ENCODE assay signal across 8 cellular contexts in the genomic region with DNA sequence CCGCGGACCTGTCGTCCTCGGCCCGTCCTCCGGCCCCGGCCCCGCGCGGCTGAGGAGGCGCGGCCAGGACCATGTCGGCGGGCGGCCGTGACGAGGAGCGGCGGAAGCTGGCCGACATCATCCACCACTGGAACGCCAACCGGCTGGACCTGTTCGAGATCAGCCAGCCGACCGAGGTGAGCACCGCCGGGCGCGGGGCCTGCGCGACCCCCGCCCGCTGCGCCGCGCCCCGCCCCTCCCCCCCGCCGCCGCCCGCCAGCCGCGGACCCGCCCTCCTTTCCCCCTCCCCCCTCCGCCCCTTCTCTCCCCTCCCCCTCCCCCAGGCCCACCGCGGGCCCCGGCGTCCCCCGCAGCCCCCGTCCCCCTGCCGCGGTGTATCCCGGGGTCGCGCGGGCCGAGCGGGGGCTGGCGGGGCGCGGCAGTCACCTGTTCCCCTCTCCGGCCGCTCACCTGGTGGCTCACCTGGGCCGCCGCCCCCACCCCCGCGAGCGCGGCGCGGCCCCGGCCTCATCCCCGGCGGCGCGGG. TPM values are rescaled to one million over a fixed set of nuclear protein-coding genes. Genes with fewer than 3 reads are reported as not detected.
DNase-seq lines count a peak whose midpoint lies in the region; ATAC-seq, FAIRE-seq and TF ChIP-seq lines count a peak whose summit lies in the region.

No MANE protein-coding gene starts in this region.

- H3K4me3 ChIP-seq in heart right ventricle (peak overlapping the region in 9 of 10 donors; percentile 58 to 84 (median 70)), small intestine (ENCODE audit: low read depth in 1 of 2, low read length in 2 of 2) (peak overlapping the region; percentile 86 to 91)

- ATAC-seq in GM19372 (IDR thresholded peaks at IDR 0.05; ENCODE audit: low read depth, unreplicated experiment) (peak; percentile 45), HG03159 (IDR thresholded peaks at IDR 0.05; ENCODE audit: unreplicated experiment) (peak; percentile 42), heart right ventricle (peak in 1 of 8 donors; percentile 10), GM18870 (IDR thresholded peaks at IDR 0.05; ENCODE audit: unreplicated experiment) (no peak)

- H3K27ac ChIP-seq in VCaP, result peak overlapping the region; percentile 88
- peak overlapping the region in 7 of 10 donors; percentile 55 to 83 (median 74) for H3K27ac ChIP-seq in heart right ventricle
- H3K27ac ChIP-seq in small intestine (ENCODE audit: low read depth in 1 of 2, low read length in 1 of 2), result peak overlapping the region; percentile 83 to 95

- peaks cover 4 to 54% (median 48%) of the 10 kb centered on the region in 9 donors for H3K4me1 ChIP-seq in heart right ventricle
- H3K4me1 ChIP-seq in small intestine (ENCODE audit: control insufficient read depth in 2 of 2, insufficient read depth in 1 of 2, low read depth in 1 of 2, low read length in 1 of 2), result no peaks in the 10 kb centered on the region

- 1% methylated on average over 16 to 67 of the region's 77 CpGs for WGBS in heart right ventricle, 2 donors
- 0 to 1% (median 1%) methylated on average over 17 to 76 of the region's 77 CpGs for WGBS in small intestine, 3 donors

- DNase-seq in ELF-1 (ENCODE audit: low read depth, low spot score) (peak; percentile 31), heart right ventricle (peak; percentile 14 to 44), small intestine (no peak), NCI-H510A treated with DMSO at 0.1 percent for 48 hours (lab: John Stamatoyannopoulos, UW) (no peak)

- H3K27me3 ChIP-seq in heart right ventricle, result peaks cover 0 to 43% (median 0%) of the 10 kb centered on the region in 7 donors
- H3K27me3 ChIP-seq in small intestine (ENCODE audit: control insufficient read depth in 2 of 2, insufficient read depth in 2 of 2, low read length in 2 of 2), result peaks cover 0 to 2% of the 10 kb centered on the region in 2 donors

- intact Hi-C loops in heart right ventricle (cut with DNase I), result loop anchor here in 2 of 10 donors (5.0 to 10.0 kb wide), 2 partner anchors 145 to 342 kb away; no protein-coding TSS in a partner anchor

- no peak for TF ChIP-seq CTCF in VCaP (conservative IDR thresholded peaks at IDR 0.05)
- no peak for TF ChIP-seq CTCF in heart right ventricle (IDR thresholded peaks at IDR 0.05)

- H3K9me3 ChIP-seq in heart right ventricle (no peaks in the 10 kb centered on the region), small intestine (ENCODE audit: control insufficient read depth, low read depth) (no peaks in the 10 kb centered on the region)

- no peak for FAIRE-seq in small intestine (lab: Jason Lieb, UNC)

- H3K36me3 ChIP-seq in heart right ventricle (no peaks in the 10 kb centered on the region), small intestine (ENCODE audit: control insufficient read depth in 2 of 2, insufficient read depth in 2 of 2, low read length in 2 of 2) (no peaks in the 10 kb centered on the region)

RNA-seq across cellular contexts. Expression of gene AFDN, which starts 0.4 kb away (rescaled TPM):
- total RNA-seq in heart right ventricle, result 10 to 100 TPM; 50.5 to 79.9 (median 59.0) TPM
- polyA plus RNA-seq in heart right ventricle (10 to 100 TPM; 17.4 to 57.9 TPM), small intestine (10 to 100 TPM; 46.0 to 74.5 (median 61.3) TPM)

Comparison
In these comparisons a context has a peak if more than half of its experiments do, and no peak if none do; other contexts are left out.
1. DNase-seq: peak in ELF-1 (single experiment) and heart right ventricle (2 of 2); none in small intestine (single experiment) and NCI-H510A treated with DMSO at 0.1 percent for 48 hours (single experiment).
2. Peak in every context shown above with its lines, with median percentiles within 50 percentile points of each other: H3K27ac ChIP-seq.